In genomic region chr4:108058685-108059440, GRCh38 we compare ENCODE assay signal across 14 cellular contexts.
DNase-seq lines count a peak whose midpoint lies in the region; ATAC-seq, FAIRE-seq and TF ChIP-seq lines count a peak whose summit lies in the region.
"Had no signal": no experiment of that assay in that cellular context is flagged by ENCODE, and none has a peak within 500 bp of the region (broad histone marks: within the 10 kb centered on the region; RNA-seq: fewer than 3 reads in every experiment).

No MANE protein-coding gene starts in this region.

- no peak overlapping the region for H3K4me3 ChIP-seq in pancreas

- no peak overlapping the region for H3K4me3 Mint-ChIP-seq in activated naive CD4-positive, alpha-beta T cell treated with anti-CD3 and anti-CD28 coated beads for 36 hours
- H3K4me3 Mint-ChIP-seq: B cell had no signal

- H3K9me3 ChIP-seq in pancreas, result no peaks in the 10 kb centered on the region

- peaks cover 87% of the 10 kb centered on the region for H3K4me1 Mint-ChIP-seq in activated naive CD4-positive, alpha-beta T cell treated with anti-CD3 and anti-CD28 coated beads for 36 hours (ENCODE audit: low read depth)
- H3K4me1 Mint-ChIP-seq: B cell had no signal

- H3K4me1 ChIP-seq in pancreas, result no peaks in the 10 kb centered on the region

- H3K27me3 ChIP-seq in pancreas, result no peaks in the 10 kb centered on the region

- ATAC-seq in sciatic nerve, result peak; percentile 81
- no peak for ATAC-seq in pancreas
- no peak for ATAC-seq in HG03135 (IDR thresholded peaks at IDR 0.05; ENCODE audit: unreplicated experiment)

- 63 to 68% methylated on average over 11 of the region's 11 CpGs for WGBS in pancreas, 2 donors

- H3K27ac Mint-ChIP-seq in activated naive CD4-positive, alpha-beta T cell treated with anti-CD3 and anti-CD28 coated beads for 36 hours, result peak overlapping the region; percentile 77
- H3K27ac Mint-ChIP-seq: B cell had no signal

- no peak overlapping the region for H3K27ac ChIP-seq in pancreas
- H3K27ac ChIP-seq: HL-60 had no signal

- CTCF ChIA-PET in activated naive CD4-positive, alpha-beta T cell treated with anti-CD3 and anti-CD28 coated beads for 36 hours (lab: Charles Lee), result interaction anchor here (1.0 to 1.6 kb wide), 6 partner anchors 9 to 72 kb away, joined by 3 to 6 read pairs (median 3); no protein-coding TSS in a partner anchor

- FAIRE-seq in pancreas (lab: Jason Lieb, UNC), result no peak

- intact Hi-C loops in activated naive CD4-positive, alpha-beta T cell treated with anti-CD3 and anti-CD28 coated beads for 36 hours (cut with micrococcal nuclease), result no loop called here
- intact Hi-C loops in sciatic nerve (cut with DNase I) (no loop called here), pancreas (cut with DNase I) (no loop called here)

- no peak for DNase-seq in activated naive CD4-positive, alpha-beta T cell treated with anti-CD3 and anti-CD28 coated beads for 36 hours
- no peak for DNase-seq in activated naive CD4-positive, alpha-beta T cell treated with Interleukin-2 at 50 U/mL for 16 hours
- DNase-seq in NCI-H748 treated with DMSO at 0.1 percent for 48 hours (lab: John Stamatoyannopoulos, UW) (peak; percentile 0), dedifferentiated amniotic fluid mesenchymal stem cell (ENCODE audit: extremely low spot score) (peak; percentile 31), sciatic nerve (ENCODE audit: low spot score) (no peak), pancreas (no peak), NOMO-1 treated with dmso at 0.1 percent for 144 hours (lab: John Stamatoyannopoulos, UW; ENCODE audit: unreplicated experiment) (no peak)
- DNase-seq: effector CD4-positive, alpha-beta T cell; H7; NCI-H2171; T-helper 2 cell had no signal

- no peaks in the 10 kb centered on the region for H3K27me3 Mint-ChIP-seq in activated naive CD4-positive, alpha-beta T cell treated with anti-CD3 and anti-CD28 coated beads for 36 hours (ENCODE audit: low read depth)

- no peak for TF ChIP-seq CTCF in pancreas (IDR thresholded peaks at IDR 0.05)

- H3K36me3 ChIP-seq in pancreas, result no peaks in the 10 kb centered on the region

- no peaks in the 10 kb centered on the region for H3K9me3 Mint-ChIP-seq in activated naive CD4-positive, alpha-beta T cell treated with anti-CD3 and anti-CD28 coated beads for 36 hours

- peaks cover 45% of the 10 kb centered on the region for H3K36me3 Mint-ChIP-seq in activated naive CD4-positive, alpha-beta T cell treated with anti-CD3 and anti-CD28 coated beads for 36 hours (ENCODE audit: low read depth)

Comparison
In these comparisons a context has a peak if more than half of its experiments do, and no peak if none do; other contexts are left out.
1. DNase-seq: peak in NCI-H748 treated with DMSO at 0.1 percent for 48 hours (single experiment) and dedifferentiated amniotic fluid mesenchymal stem cell (single experiment); none in activated naive CD4-positive, alpha-beta T cell treated with anti-CD3 and anti-CD28 coated beads for 36 hours (single experiment), activated naive CD4-positive, alpha-beta T cell treated with Interleukin-2 at 50 U/mL for 16 hours (single experiment), sciatic nerve (single experiment), pancreas (0 of 6) and NOMO-1 treated with dmso at 0.1 percent for 144 hours (single experiment).